8 cellular contexts compared by ENCODE assay signal in genomic region chr9:4792572-4793411, GRCh38. TPM values are rescaled to one million over a fixed set of nuclear protein-coding genes. Genes with fewer than 3 reads are reported as not detected.
A peak's percentile ranks its signal among the peaks of the same experiment; 100 is the strongest.
DNase-seq lines count a peak whose midpoint lies in the region; ATAC-seq and TF ChIP-seq lines count a peak whose summit lies in the region.

RCL1 (plus strand) TSS chr9:4792944; CDS start chr9:4793092, 148 bp downstream.

- peak; percentile 92 to 99 (median 92) for ATAC-seq in natural killer cell

- H3K4me1 Mint-ChIP-seq in activated T-helper 2 cell treated with anti-CD3 and anti-CD28 coated beads, Interferon-gamma antibody, Interleukin-2, Interleukin-4, amounts not matched to agents 10 μg/mL and 5 μg/mL and 100 μg/mL, durations not matched to agents 14 hours and 24 hours and 36 hours (ENCODE audit: low read depth) = peaks cover 40% of the 10 kb centered on the region
- peaks cover 29 to 31% of the 10 kb centered on the region in 2 donors for H3K4me1 Mint-ChIP-seq in natural killer cell

- intact Hi-C loops in activated T-helper 2 cell treated with anti-CD3 and anti-CD28 coated beads, Interferon-gamma antibody, Interleukin-2, Interleukin-4, amounts not matched to agents 10 μg/mL and 5 μg/mL and 100 μg/mL, durations not matched to agents 14 hours and 24 hours and 36 hours (cut with micrococcal nuclease) = loop anchor here (1.0 to 2.0 kb wide), 6 partner anchors 41 to 836 kb away; partner anchors contain the start of genes AK3, CDC37L1 and RIC1
- intact Hi-C loops in natural killer cell (cut with micrococcal nuclease) = loop anchor here (1.0 to 5.0 kb wide), 5 partner anchors 30 to 835 kb away; partner anchors contain the start of genes AK3, CDC37L1, JAK2 and RIC1

- peaks cover 22% of the 10 kb centered on the region for H3K36me3 Mint-ChIP-seq in activated T-helper 2 cell treated with anti-CD3 and anti-CD28 coated beads, Interferon-gamma antibody, Interleukin-2, Interleukin-4, amounts not matched to agents 10 μg/mL and 5 μg/mL and 100 μg/mL, durations not matched to agents 14 hours and 24 hours and 36 hours (ENCODE audit: low read depth)
- no peaks in the 10 kb centered on the region for H3K36me3 Mint-ChIP-seq in natural killer cell

- peak within 1 kb of the TSS; percentile 76 for H3K4me3 ChIP-seq in LNCaP clone FGC (ENCODE audit: low read depth, low read length)

- H3K9me3 Mint-ChIP-seq in activated T-helper 2 cell treated with anti-CD3 and anti-CD28 coated beads, Interferon-gamma antibody, Interleukin-2, Interleukin-4, amounts not matched to agents 10 μg/mL and 5 μg/mL and 100 μg/mL, durations not matched to agents 14 hours and 24 hours and 36 hours = no peaks in the 10 kb centered on the region
- no peaks in the 10 kb centered on the region for H3K9me3 Mint-ChIP-seq in natural killer cell

- CTCF ChIA-PET in RWPE1 (lab: Yijun Ruan, JAX) = interaction anchor here (0.6 kb wide), 1 partner anchor 34 kb away, joined by 3 read pairs; no protein-coding TSS in a partner anchor

- peak within 1 kb of the TSS; percentile 93 for H3K4me3 Mint-ChIP-seq in activated T-helper 2 cell treated with anti-CD3 and anti-CD28 coated beads, Interferon-gamma antibody, Interleukin-2, Interleukin-4, amounts not matched to agents 10 μg/mL and 5 μg/mL and 100 μg/mL, durations not matched to agents 14 hours and 24 hours and 36 hours (ENCODE audit: low read depth)
- peak within 1 kb of the TSS; percentile 94 for H3K4me3 Mint-ChIP-seq in natural killer cell

- H3K27ac ChIP-seq in RWPE1 = peak within 1 kb of the TSS; percentile 74

- TF ChIP-seq CTCF in LNCaP clone FGC (IDR thresholded peaks at IDR 0.05; ENCODE audit: control insufficient read depth, extremely low read depth, insufficient read depth) = no peak
- no peak for TF ChIP-seq CTCF in RWPE1 (conservative IDR thresholded peaks at IDR 0.05; ENCODE audit: low read depth)
- no peak for TF ChIP-seq CTCF in natural killer cell (IDR thresholded peaks at IDR 0.05)

- H3K27me3 Mint-ChIP-seq in activated T-helper 2 cell treated with anti-CD3 and anti-CD28 coated beads, Interferon-gamma antibody, Interleukin-2, Interleukin-4, amounts not matched to agents 10 μg/mL and 5 μg/mL and 100 μg/mL, durations not matched to agents 14 hours and 24 hours and 36 hours (ENCODE audit: low read depth) = peaks cover 2% of the 10 kb centered on the region
- H3K27me3 Mint-ChIP-seq in natural killer cell (ENCODE audit: low read depth in 2 of 2) = peaks cover 6 to 27% of the 10 kb centered on the region in 2 donors

- POLR2A ChIA-PET in RWPE1 (lab: Yijun Ruan, JAX; ENCODE audit: low non-redundant PET) = no interaction called here

- peak; percentile 99 for DNase-seq in Daoy (ENCODE audit: low read depth)
- DNase-seq in GOT3 (lab: John Stamatoyannopoulos, UW) = peak; percentile 83
- DNase-seq in LNCaP clone FGC (ENCODE audit: low read depth) = peak; percentile 86
- DNase-seq in RWPE1 (ENCODE audit: low spot score) = peak; percentile 85
- peak; percentile 97 for DNase-seq in activated T-helper 2 cell treated with anti-CD3 and anti-CD28 coated beads, Interferon-gamma antibody, Interleukin-2, Interleukin-4, amounts not matched to agents 10 μg/mL and 5 μg/mL and 100 μg/mL, durations not matched to agents 14 hours and 24 hours and 36 hours (ENCODE audit: low spot score)
- peak; percentile 87 for DNase-seq in fibroblast of peridontal ligament (ENCODE audit: extremely low read depth)
- peak; percentile 97 for DNase-seq in natural killer cell
- DNase-seq in stimulated activated naive CD4-positive, alpha-beta T cell treated with Interleukin-2 at 50 U/mL for 16 hours (lab: John Stamatoyannopoulos, UW) = peak; percentile 95

- peak within 1 kb of the TSS; percentile 90 for H3K27ac Mint-ChIP-seq in activated T-helper 2 cell treated with anti-CD3 and anti-CD28 coated beads, Interferon-gamma antibody, Interleukin-2, Interleukin-4, amounts not matched to agents 10 μg/mL and 5 μg/mL and 100 μg/mL, durations not matched to agents 14 hours and 24 hours and 36 hours
- peak within 1 kb of the TSS; percentile 89 for H3K27ac Mint-ChIP-seq in natural killer cell

RNA-seq across cellular contexts. Expression of gene RCL1, which starts in this region (rescaled TPM):
- 36.2 and 40.2 TPM in 2 replicates for total RNA-seq in Daoy (2014; rRNA removed; shearing (Covaris generic))
- 34.5 and 36.3 TPM in 2 replicates for total RNA-seq in activated T-helper 2 cell treated with anti-CD3 and anti-CD28 coated beads, Interferon-gamma antibody, Interleukin-2, Interleukin-4, amounts not matched to agents 10 μg/mL and 5 μg/mL and 100 μg/mL, durations not matched to agents 14 hours and 24 hours and 36 hours
- total RNA-seq in natural killer cell = 10 to 100 TPM; 18.1 to 26.3 (median 23.0) TPM

Comparison
In these comparisons a context has a peak if more than half of its experiments do, and no peak if none do; other contexts are left out.
1. Peak in every context shown above with its lines: DNase-seq, ATAC-seq, H3K4me3 ChIP-seq and H3K27ac ChIP-seq.